Comparison of ENCODE assay signal across 10 cellular contexts in genomic region chr18:10928971-10929373, GRCh38.
A peak's percentile ranks its signal among the peaks of the same experiment; 100 is the strongest.
DNase-seq lines count a peak whose midpoint lies in the region; ATAC-seq, FAIRE-seq and TF ChIP-seq lines count a peak whose summit lies in the region.
"Had no signal": no experiment of that assay in that cellular context is flagged by ENCODE, and none has a peak within 500 bp of the region (broad histone marks: within the 10 kb centered on the region; RNA-seq: fewer than 3 reads in every experiment).

No MANE protein-coding gene starts in this region.

- no peak overlapping the region for H3K56ac ChIP-seq in H9 (ENCODE audit: insufficient read length, low read depth, low read length)

- H3K4me2 ChIP-seq in H9 (ENCODE audit: insufficient read depth, insufficient read length, low read length) = peak overlapping the region; percentile 30
- H3K4me2 ChIP-seq in HepG2 (ENCODE audit: low read depth, low read length) = no peak overlapping the region

- no peak overlapping the region for H3K23ac ChIP-seq in H9 (ENCODE audit: insufficient read length, low read depth, low read length)

- ATAC-seq in GM18511 (IDR thresholded peaks at IDR 0.05; ENCODE audit: unreplicated experiment) (peak; percentile 67), esophagus mucosa (no peak), HepG2 (no peak)

- no peak overlapping the region for H3K4ac ChIP-seq in H9 (ENCODE audit: low read depth, low read length)

- H3K4me3 ChIP-seq in iPS-20b (ENCODE audit: low read length) (peak overlapping the region; percentile 19; the same call in 1 of the 2 replicates), right atrium auricular region (no peak overlapping the region), HepG2 (replicated peaks in 1 of 3; ENCODE audit: insufficient read depth in 1 of 3, low read depth in 2 of 3, low read length in 3 of 3) (no peak overlapping the region)

- no peak for DNase-seq in H9
- peak; percentile 92 for DNase-seq in LHCN-M2 (ENCODE audit: low read depth)
- no peak for DNase-seq in right atrium auricular region (ENCODE audit: low spot score)
- DNase-seq in HepG2 (ENCODE audit: low spot score) = no peak
- DNase-seq in NCI-H1436 treated with DMSO at 0.1 percent for 48 hours (lab: John Stamatoyannopoulos, UW) = no peak
- DNase-seq: KG1 had no signal

- no peaks in the 10 kb centered on the region for H3K27me3 ChIP-seq in H9 (ENCODE audit: insufficient read depth, low read length)
- H3K27me3 ChIP-seq in iPS-20b (ENCODE audit: insufficient read depth, low read length) = no peaks in the 10 kb centered on the region
- no peaks in the 10 kb centered on the region for H3K27me3 ChIP-seq in right atrium auricular region
- H3K27me3 ChIP-seq in HepG2 (ENCODE audit: control insufficient read depth in 1 of 2, insufficient read depth in 2 of 2, low read length in 2 of 2) = no peaks in the 10 kb centered on the region

- H2AFZ ChIP-seq in H9 (ENCODE audit: low read length) (no peak overlapping the region), HepG2 (ENCODE audit: low read length) (no peak overlapping the region)

- no peak overlapping the region; a peak in 1 of 5 replicates for H3K4me3 Mint-ChIP-seq in H9
- H3K4me3 Mint-ChIP-seq: activated naive CD4-positive, alpha-beta T cell treated with anti-CD3 and anti-CD28 coated beads, Interleukin-2, amount 50 U/mL, for 24 hours had no signal

- H2AK5ac ChIP-seq in H9 (ENCODE audit: insufficient read length, low read length) = no peak overlapping the region

- H3K36me3 ChIP-seq in iPS-20b (ENCODE audit: insufficient read depth, low read depth, low read length) = no peaks in the 10 kb centered on the region
- no peaks in the 10 kb centered on the region for H3K36me3 ChIP-seq in right atrium auricular region
- no peaks in the 10 kb centered on the region for H3K36me3 ChIP-seq in HepG2 (replicated peaks in 1 of 2; ENCODE audit: control insufficient read depth in 1 of 2, insufficient read depth in 2 of 2, low read length in 2 of 2)

- POLR2A ChIA-PET in HepG2 (lab: Yijun Ruan, JAX) = no interaction called here

- peaks cover 0 to 2% (median 0%) of the 10 kb centered on the region in 3 experiments; a peak in 1 of 7 replicates for H3K36me3 Mint-ChIP-seq in H9 (ENCODE audit: insufficient read depth in 1 of 3, low read depth in 3 of 3)
- H3K36me3 Mint-ChIP-seq: activated naive CD4-positive, alpha-beta T cell treated with anti-CD3 and anti-CD28 coated beads, Interleukin-2, amount 50 U/mL, for 24 hours had no signal

- H2BK15ac ChIP-seq in H9 (ENCODE audit: low read depth, low read length) = no peak overlapping the region

- intact Hi-C loops in HepG2 (cut with micrococcal nuclease; ENCODE audit: unreplicated experiment) = no loop called here

- TF ChIP-seq EP300 in HepG2 (IDR thresholded peaks at IDR 0.05; ENCODE audit: low read depth in 2 of 2, low read length in 2 of 2) (no peak), HepG2 (CRISPR knock-in tag; IDR thresholded peaks at IDR 0.05; ENCODE audit: borderline replicate concordance) (no peak)

- H3K4me1 ChIP-seq in H9 (ENCODE audit: insufficient read depth, low read length) (peaks cover 10% of the 10 kb centered on the region; the same call in 1 of the 2 replicates), iPS-20b (ENCODE audit: insufficient read depth, low read length) (peaks cover 34% of the 10 kb centered on the region), right atrium auricular region (no peaks in the 10 kb centered on the region), HepG2 (ENCODE audit: insufficient read depth, low read length) (peaks cover 18% of the 10 kb centered on the region)

- H3K27ac Mint-ChIP-seq in H9 = peak overlapping the region in 2 of 3 experiments; percentile 36 to 93; a peak in 5 of 7 replicates
- H3K27ac Mint-ChIP-seq: activated naive CD4-positive, alpha-beta T cell treated with anti-CD3 and anti-CD28 coated beads, Interleukin-2, amount 50 U/mL, for 24 hours had no signal

- H3T11ph ChIP-seq in H9 (ENCODE audit: low read length) = no peak overlapping the region

- BruUV-seq in HepG2 (replicated peaks; lab: Mats Ljungman, UMichigan) = no TSS peak

- TF ChIP-seq RAD21 in HepG2 (CRISPR knock-in tag; IDR thresholded peaks at IDR 0.05) = no peak

- H4K20me1 ChIP-seq in H9 (ENCODE audit: control insufficient read depth, insufficient read depth, insufficient read length) = no peaks in the 10 kb centered on the region
- no peaks in the 10 kb centered on the region for H4K20me1 ChIP-seq in HepG2 (ENCODE audit: insufficient read depth, low read length)

- WGBS in H9 (ENCODE audit: extremely low coverage, insufficient read length, low lambda C conversion rate) = no CpG with 5 or more reads among the region's 4 CpGs
- WGBS in HepG2 (ENCODE audit: low lambda C conversion rate) = 91% methylated on average over 4 of the region's 4 CpGs

- in situ Hi-C loops in HepG2 (cut with HindIII; ENCODE audit: extremely low pct_ligation_motif_present, low pct_unique_long_range_greater_than_20kb) = no loop called here

- no peaks in the 10 kb centered on the region for H3K9me3 Mint-ChIP-seq in H9
- H3K9me3 Mint-ChIP-seq: activated naive CD4-positive, alpha-beta T cell treated with anti-CD3 and anti-CD28 coated beads, Interleukin-2, amount 50 U/mL, for 24 hours had no signal

- H2BK5ac ChIP-seq in H9 (ENCODE audit: insufficient read length, low read length) = no peak overlapping the region

- TF ChIP-seq CTCF in H9 (conservative IDR thresholded peaks at IDR 0.05) = no peak
- no peak for TF ChIP-seq CTCF in right atrium auricular region (IDR thresholded peaks at IDR 0.05)
- no peak for TF ChIP-seq CTCF in HepG2 (CRISPR knock-in tag; IDR thresholded peaks at IDR 0.05)

- no peak overlapping the region for H2BK20ac ChIP-seq in H9 (ENCODE audit: low read depth, low read length, poor library complexity, severe bottlenecking)

- H2BK12ac ChIP-seq in H9 (ENCODE audit: insufficient read length, low read depth, low read length) = peak overlapping the region; percentile 87

- H3K4me1 Mint-ChIP-seq in H9 = peaks cover 56 to 57% of the 10 kb centered on the region in 2 experiments
- H3K4me1 Mint-ChIP-seq: activated naive CD4-positive, alpha-beta T cell treated with anti-CD3 and anti-CD28 coated beads, Interleukin-2, amount 50 U/mL, for 24 hours had no signal

- H3K14ac ChIP-seq in H9 (ENCODE audit: insufficient read depth, low read length) = no peak overlapping the region

- H3K9ac ChIP-seq in H9 (ENCODE audit: extremely low read depth, insufficient read length, low read length) (no peak overlapping the region), iPS-20b (ENCODE audit: low read depth, low read length) (peak overlapping the region; percentile 18), HepG2 (ENCODE audit: insufficient read depth, low read depth, low read length) (no peak overlapping the region)

- TF ChIP-seq POLR2A in HepG2 (IDR thresholded peaks at IDR 0.05; ENCODE audit: insufficient read depth in 1 of 2, low read depth in 2 of 2, low read length in 2 of 2) = no peak

- H3K9me3 ChIP-seq in H9 (ENCODE audit: control insufficient read depth, low read depth, low read length) (no peaks in the 10 kb centered on the region), iPS-20b (ENCODE audit: insufficient read depth, low read depth, low read length) (no peaks in the 10 kb centered on the region), right atrium auricular region (no peaks in the 10 kb centered on the region), HepG2 (ENCODE audit: low read length) (no peaks in the 10 kb centered on the region)

- FAIRE-seq in HepG2 (lab: Jason Lieb, UNC) = no peak

- CTCF ChIA-PET in HepG2 (lab: Yijun Ruan, JAX; ENCODE audit: low intra/inter-chr PET ratio, low total read pairs) = no interaction called here

- no peak overlapping the region for H3K18ac ChIP-seq in H9 (ENCODE audit: insufficient read length, low read depth, low read length)

- H3K27me3 Mint-ChIP-seq in H9 (ENCODE audit: low read depth) = no peaks in the 10 kb centered on the region
- H3K27me3 Mint-ChIP-seq: activated naive CD4-positive, alpha-beta T cell treated with anti-CD3 and anti-CD28 coated beads, Interleukin-2, amount 50 U/mL, for 24 hours had no signal

- H4K91ac ChIP-seq in H9 (ENCODE audit: insufficient read length, low read depth, low read length) = no peak overlapping the region

- H4K5ac ChIP-seq in H9 (ENCODE audit: insufficient read length, low read depth, low read length) = no peak overlapping the region

- H3K79me1 ChIP-seq in H9 (ENCODE audit: insufficient read depth, low read depth, low read length, poor library complexity, severe bottlenecking) = no peaks in the 10 kb centered on the region

- H3K23me2 ChIP-seq in H9 (ENCODE audit: insufficient read length, low read depth, low read length, poor library complexity, severe bottlenecking) = no peaks in the 10 kb centered on the region

- H3K79me2 ChIP-seq in H9 (ENCODE audit: insufficient read depth, low read length) (no peaks in the 10 kb centered on the region), HepG2 (ENCODE audit: insufficient read depth, low read length) (no peaks in the 10 kb centered on the region)

- peak overlapping the region; percentile 20 for H3K27ac ChIP-seq in H9 (ENCODE audit: insufficient read length, low read depth, low read length)
- no peak overlapping the region for H3K27ac ChIP-seq in iPS-20b (ENCODE audit: low read length)
- H3K27ac ChIP-seq in right atrium auricular region = no peak overlapping the region
- no peak overlapping the region for H3K27ac ChIP-seq in HepG2 (ENCODE audit: extremely low read length, insufficient read depth, low read length)

- no peak overlapping the region for H2BK120ac ChIP-seq in H9 (ENCODE audit: low read depth, low read length, poor library complexity, severe bottlenecking)

- peak overlapping the region; percentile 85 for H4K8ac ChIP-seq in H9 (replicated peaks; ENCODE audit: insufficient read length, low read depth, low read length)

TF ChIP-seq in HepG2, 621 proteins besides CTCF, POLR2A, EP300 and RAD21:
- TF ChIP-seq, protein P1, sequence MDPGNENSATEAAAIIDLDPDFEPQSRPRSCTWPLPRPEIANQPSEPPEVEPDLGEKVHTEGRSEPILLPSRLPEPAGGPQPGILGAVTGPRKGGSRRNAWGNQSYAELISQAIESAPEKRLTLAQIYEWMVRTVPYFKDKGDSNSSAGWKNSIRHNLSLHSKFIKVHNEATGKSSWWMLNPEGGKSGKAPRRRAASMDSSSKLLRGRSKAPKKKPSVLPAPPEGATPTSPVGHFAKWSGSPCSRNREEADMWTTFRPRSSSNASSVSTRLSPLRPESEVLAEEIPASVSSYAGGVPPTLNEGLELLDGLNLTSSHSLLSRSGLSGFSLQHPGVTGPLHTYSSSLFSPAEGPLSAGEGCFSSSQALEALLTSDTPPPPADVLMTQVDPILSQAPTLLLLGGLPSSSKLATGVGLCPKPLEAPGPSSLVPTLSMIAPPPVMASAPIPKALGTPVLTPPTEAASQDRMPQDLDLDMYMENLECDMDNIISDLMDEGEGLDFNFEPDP (CRISPR knock-in tag; conservative IDR thresholded peaks at IDR 0.05) = no peak
